ENCODE assay signal across 8 cellular contexts in the genomic region with DNA sequence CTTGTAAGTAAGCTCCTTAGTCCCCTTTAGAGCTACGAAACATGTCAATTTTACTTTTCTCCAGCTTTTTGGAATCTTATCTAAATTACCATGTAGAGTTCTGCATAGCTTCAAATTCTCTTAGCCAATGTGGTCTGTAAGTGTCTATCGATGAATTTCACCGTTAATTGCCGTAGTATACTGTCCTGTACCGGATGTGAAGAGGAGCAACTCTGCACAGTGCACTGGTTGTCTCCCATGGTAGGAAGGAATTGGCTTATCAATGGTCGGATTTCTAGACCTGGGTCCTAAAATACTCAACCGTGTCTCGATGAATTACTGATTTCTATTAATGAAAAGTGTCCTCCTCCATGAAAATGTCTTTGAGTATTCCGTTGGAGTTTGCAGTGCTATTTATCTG. TPM values are rescaled to one million over a fixed set of nuclear protein-coding genes. Genes with fewer than 3 reads are reported as not detected.
DNase-seq lines count a peak whose midpoint lies in the region; ATAC-seq and TF ChIP-seq lines count a peak whose summit lies in the region.

No MANE protein-coding gene starts in this region.

- ATAC-seq in HG02588 (IDR thresholded peaks at IDR 0.05; ENCODE audit: unreplicated experiment) = no peak

- peak overlapping the region; percentile 91 to 98 (median 96) for H3K9ac ChIP-seq in BLaER1 treated with 17β-estradiol and CSF1 and Interleukin-3, amounts not matched to agents 10 nM and 100 nM
- peak overlapping the region in 1 of 2 donors; percentile 94 for H3K9ac ChIP-seq in colonic mucosa (ENCODE audit: low read depth in 2 of 2, low read length in 2 of 2)

- H3K4me3 ChIP-seq in BLaER1 treated with 17β-estradiol and CSF1 and Interleukin-3, amounts not matched to agents 10 nM and 100 nM = peak overlapping the region; percentile 74 to 94 (median 88)
- peak overlapping the region; percentile 93 for H3K4me3 ChIP-seq in colonic mucosa
- H3K4me3 ChIP-seq in muscle layer of duodenum (ENCODE audit: low read depth in 1 of 2, low read length in 2 of 2) = peak overlapping the region; percentile 97 to 98

- peaks cover 0 to 40% (median 19%) of the 10 kb centered on the region in 11 experiments; a peak in 11 of 22 replicates for H3K36me3 ChIP-seq in BLaER1 treated with 17β-estradiol and CSF1 and Interleukin-3, amounts not matched to agents 10 nM and 100 nM
- no peaks in the 10 kb centered on the region for H3K36me3 ChIP-seq in colonic mucosa
- H3K36me3 ChIP-seq in muscle layer of duodenum (ENCODE audit: control insufficient read depth in 1 of 2, insufficient read depth in 2 of 2, low read length in 2 of 2) = peaks cover 0 to 5% of the 10 kb centered on the region in 2 donors

- DNase-seq in HT-29 (ENCODE audit: low spot score) (peak; percentile 35), colonic mucosa (no peak), cerebellar cortex (ENCODE audit: low spot score) (no peak), T1000 (lab: John Stamatoyannopoulos, UW) (no peak), 8988T (no peak)

- H3K27me3 ChIP-seq in BLaER1 treated with 17β-estradiol and CSF1 and Interleukin-3, amounts not matched to agents 10 nM and 100 nM = no peaks in the 10 kb centered on the region
- H3K27me3 ChIP-seq in colonic mucosa (no peaks in the 10 kb centered on the region), muscle layer of duodenum (ENCODE audit: low read depth, low read length) (no peaks in the 10 kb centered on the region)

- H4K20me1 ChIP-seq in BLaER1 treated with 17β-estradiol and CSF1 and Interleukin-3, amounts not matched to agents 10 nM and 100 nM = peaks cover 59 to 68% (median 63%) of the 10 kb centered on the region in 11 experiments; a peak in 21 of 22 replicates

- H3K9me3 ChIP-seq in BLaER1 treated with 17β-estradiol and CSF1 and Interleukin-3, amounts not matched to agents 10 nM and 100 nM (replicated peaks in 1 of 11) = no peaks in the 10 kb centered on the region
- H3K9me3 ChIP-seq in colonic mucosa (no peaks in the 10 kb centered on the region), muscle layer of duodenum (ENCODE audit: control insufficient read depth in 1 of 2, low read length in 2 of 2) (no peaks in the 10 kb centered on the region)

- H3K27ac ChIP-seq in BLaER1 treated with 17β-estradiol and CSF1 and Interleukin-3, amounts not matched to agents 10 nM and 100 nM = peak overlapping the region in 9 of 11 experiments; percentile 7 to 98 (median 95); a peak in 12 of 22 replicates
- H3K27ac ChIP-seq in colonic mucosa (no peak overlapping the region), muscle layer of duodenum (ENCODE audit: low read length) (peak overlapping the region; percentile 40)

- peak overlapping the region; percentile 80 to 97 (median 88) for H3K4me2 ChIP-seq in BLaER1 treated with 17β-estradiol and CSF1 and Interleukin-3, amounts not matched to agents 10 nM and 100 nM

- no peak for TF ChIP-seq CTCF in colonic mucosa (IDR thresholded peaks at IDR 0.05)

- intact Hi-C loops in colonic mucosa (cut with DNase I) = no loop called here

- peaks cover 40 to 57% (median 53%) of the 10 kb centered on the region in 10 experiments for H3K4me1 ChIP-seq in BLaER1 treated with 17β-estradiol and CSF1 and Interleukin-3, amounts not matched to agents 10 nM and 100 nM
- H3K4me1 ChIP-seq in colonic mucosa = no peaks in the 10 kb centered on the region
- peaks cover 0 to 19% of the 10 kb centered on the region in 2 donors for H3K4me1 ChIP-seq in muscle layer of duodenum (ENCODE audit: control insufficient read depth in 1 of 2, insufficient read depth in 2 of 2, low read length in 2 of 2)

RNA-seq across cellular contexts. Expression of a gene that starts 1.9 kb away (rescaled TPM):
- total RNA-seq in HT-29 (2014; rRNA removed; shearing (Covaris generic)) = 67.2 and 73.4 TPM in 2 replicates
- 10 to 100 TPM; 34.3 to 62.7 TPM for total RNA-seq in colonic mucosa

RNA-seq across cellular contexts. Expression of a gene that starts 29.1 kb away (rescaled TPM):
- total RNA-seq in HT-29 (2014; rRNA removed; shearing (Covaris generic)) = 67.3 and 69.5 TPM in 2 replicates
- 10 to 100 TPM; 88.0 to 99.9 TPM for total RNA-seq in colonic mucosa
